8 cellular contexts compared by ENCODE assay signal in genomic region chr5:471750-472058, GRCh38. TPM values are rescaled to one million over a fixed set of nuclear protein-coding genes. Genes with fewer than 3 reads are reported as not detected.
DNase-seq lines count a peak whose midpoint lies in the region; ATAC-seq and TF ChIP-seq lines count a peak whose summit lies in the region.

No MANE protein-coding gene starts in this region.

- peak overlapping the region; percentile 69 to 92 (median 86) for H3K27ac Mint-ChIP-seq in naive thymus-derived CD8-positive, alpha-beta T cell

- H3K27me3 ChIP-seq in BE2C = peaks cover 27% of the 10 kb centered on the region
- peaks cover 23% of the 10 kb centered on the region for H3K27me3 ChIP-seq in brain microvascular endothelial cell (replicated peaks)
- peaks cover 0 to 9% of the 10 kb centered on the region in 2 donors for H3K27me3 ChIP-seq in right atrium auricular region

- no peaks in the 10 kb centered on the region for H3K9me3 ChIP-seq in BE2C
- H3K9me3 ChIP-seq in right atrium auricular region = no peaks in the 10 kb centered on the region

- H3K36me3 Mint-ChIP-seq in naive thymus-derived CD8-positive, alpha-beta T cell = peaks cover 0 to 10% (median 0%) of the 10 kb centered on the region in 3 donors

- DNase-seq in BE2C (no peak), KBM-7 (peak; percentile 54), brain microvascular endothelial cell (no peak), activated gamma-delta T cell treated with Interleukin-2 at 50 U/mL for 16 hours (no peak), right atrium auricular region (ENCODE audit: low spot score) (no peak), T1000 (lab: John Stamatoyannopoulos, UW) (no peak)
- no peak for DNase-seq in naive thymus-derived CD8-positive, alpha-beta T cell

- H3K27ac ChIP-seq in brain microvascular endothelial cell (no peak overlapping the region), right atrium auricular region (peak overlapping the region in 1 of 2 donors; percentile 75)

- TF ChIP-seq CTCF in BE2C (IDR thresholded peaks at IDR 0.05; ENCODE audit: low read depth, low read length) (no peak), brain microvascular endothelial cell (IDR thresholded peaks at IDR 0.05; ENCODE audit: low read depth, low read length, missing control alignments) (no peak), right atrium auricular region (IDR thresholded peaks at IDR 0.05) (no peak)

- H3K36me3 ChIP-seq in BE2C = peaks cover 8% of the 10 kb centered on the region
- H3K36me3 ChIP-seq in brain microvascular endothelial cell (replicated peaks) = peaks cover 8% of the 10 kb centered on the region
- peaks cover 4% of the 10 kb centered on the region for H3K36me3 ChIP-seq in right atrium auricular region

- peak overlapping the region; percentile 78 for H3K4me3 ChIP-seq in BE2C (ENCODE audit: low read depth, low read length)
- H3K4me3 ChIP-seq in brain microvascular endothelial cell (ENCODE audit: low read depth, low read length) = peak overlapping the region; percentile 66
- peak overlapping the region in 1 of 2 donors; percentile 76 for H3K4me3 ChIP-seq in right atrium auricular region

- H3K27me3 Mint-ChIP-seq in naive thymus-derived CD8-positive, alpha-beta T cell = peaks cover 0 to 25% (median 3%) of the 10 kb centered on the region in 5 donors

- H3K9me3 Mint-ChIP-seq in naive thymus-derived CD8-positive, alpha-beta T cell = no peaks in the 10 kb centered on the region

- no peaks in the 10 kb centered on the region for H3K4me1 ChIP-seq in BE2C
- peaks cover 0 to 25% of the 10 kb centered on the region in 2 donors for H3K4me1 ChIP-seq in right atrium auricular region

- peak overlapping the region; percentile 75 to 89 (median 84) for H3K4me3 Mint-ChIP-seq in naive thymus-derived CD8-positive, alpha-beta T cell

- H3K4me1 Mint-ChIP-seq in naive thymus-derived CD8-positive, alpha-beta T cell = peaks cover 13 to 31% (median 27%) of the 10 kb centered on the region in 4 donors

- POLR2A ChIA-PET in naive thymus-derived CD8-positive, alpha-beta T cell (lab: Charles Lee) = interaction anchor here (0.7 to 3.4 kb wide), 7 partner anchors 8 to 566 kb away, joined by 3 to 15 read pairs (median 5); partner anchors contain the start of gene CEP72

- ATAC-seq in naive thymus-derived CD8-positive, alpha-beta T cell = no peak
- no peak for ATAC-seq in GM21786 (IDR thresholded peaks at IDR 0.05; ENCODE audit: unreplicated experiment)

- in situ Hi-C loops in KBM-7 (cut with MboI; ENCODE audit: low pct_unique_long_range_greater_than_20kb, low sequenced_read_pairs) (no loop called here), brain microvascular endothelial cell (cut with HindIII; ENCODE audit: low pct_ligation_motif_present, low sequenced_read_pairs) (no loop called here)

RNA-seq across cellular contexts. Expression of gene EXOC3, which starts 28.7 kb away (rescaled TPM):
- polyA plus RNA-seq in BE2C (2012; ENCODE audit: insufficient read depth, insufficient read length, low read depth) = 111 TPM
- 10 to 100 TPM; 93.3 to 99.5 TPM for total RNA-seq in naive thymus-derived CD8-positive, alpha-beta T cell
- 10 to 100 TPM; 29.7 to 57.1 (median 42.5) TPM for polyA plus RNA-seq in naive thymus-derived CD8-positive, alpha-beta T cell
- 10 to 100 TPM; 34.7 to 40.7 TPM for total RNA-seq in right atrium auricular region

RNA-seq across cellular contexts. Expression of gene SLC9A3, which starts 52.5 kb away (rescaled TPM):
- polyA plus RNA-seq in BE2C (2012; ENCODE audit: insufficient read depth, insufficient read length, low read depth) = 2.3 TPM
- total RNA-seq in naive thymus-derived CD8-positive, alpha-beta T cell = 1 to 10 TPM; 2.4 to 2.6 TPM
- polyA plus RNA-seq in naive thymus-derived CD8-positive, alpha-beta T cell = 1 to 10 TPM in 2 of 3 donors, under 1 TPM in 1; 0.98 to 3.3 (median 2.4) TPM
- 1 to 10 TPM; 1.8 to 2.3 TPM for total RNA-seq in right atrium auricular region
